ENCODE assay signal across 1 cellular context in the genomic region with DNA sequence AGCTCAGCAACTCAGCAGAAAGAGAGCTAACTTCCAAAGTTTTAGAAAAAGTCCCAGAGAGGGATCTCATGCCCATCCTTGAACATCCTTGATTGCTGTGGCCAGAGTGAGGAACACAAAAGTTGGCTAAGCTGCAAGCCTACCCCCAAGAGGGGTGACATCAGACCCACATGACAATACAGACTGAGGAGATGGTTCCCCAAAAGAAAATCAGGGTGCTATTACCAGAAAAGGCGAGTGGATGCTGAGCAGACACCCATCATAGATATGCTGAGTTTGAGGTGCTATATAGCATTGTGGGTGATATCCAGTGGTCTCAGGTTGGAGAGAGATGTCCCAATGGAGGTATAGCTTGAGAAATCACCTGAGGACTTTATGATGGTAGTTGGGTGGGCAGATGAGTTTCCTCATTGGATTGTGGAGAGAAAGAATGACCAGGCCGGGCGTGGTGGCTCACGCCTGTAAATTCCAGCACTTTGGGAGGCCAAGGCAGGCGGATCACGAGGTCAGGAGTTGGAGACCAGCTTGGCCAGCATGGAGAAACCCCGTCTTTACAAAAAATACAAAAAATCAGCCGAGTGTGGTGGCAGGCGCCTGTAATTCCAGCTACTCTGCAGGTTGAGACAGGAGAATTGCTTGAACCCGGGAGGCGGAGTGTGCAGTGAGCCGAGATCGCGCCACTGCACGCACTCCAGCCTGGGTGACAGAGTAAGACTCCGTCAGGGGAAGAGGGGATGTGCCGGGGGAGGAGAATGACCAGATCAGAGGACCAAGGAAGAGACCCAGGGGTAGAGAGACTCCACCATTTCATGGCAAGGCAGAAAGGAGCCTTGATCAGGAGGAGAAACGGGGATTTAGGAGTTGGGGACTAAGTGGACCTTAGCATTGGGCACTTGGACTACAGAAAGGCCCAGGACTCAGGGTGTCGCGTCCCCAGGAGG.
TF ChIP-seq lines count a peak whose summit lies in the region.

No MANE protein-coding gene starts in this region.

TF ChIP-seq in HepG2, 621 proteins besides CTCF, POLR2A, EP300 and RAD21 (continues in another document):
- TF ChIP-seq, protein P1, sequence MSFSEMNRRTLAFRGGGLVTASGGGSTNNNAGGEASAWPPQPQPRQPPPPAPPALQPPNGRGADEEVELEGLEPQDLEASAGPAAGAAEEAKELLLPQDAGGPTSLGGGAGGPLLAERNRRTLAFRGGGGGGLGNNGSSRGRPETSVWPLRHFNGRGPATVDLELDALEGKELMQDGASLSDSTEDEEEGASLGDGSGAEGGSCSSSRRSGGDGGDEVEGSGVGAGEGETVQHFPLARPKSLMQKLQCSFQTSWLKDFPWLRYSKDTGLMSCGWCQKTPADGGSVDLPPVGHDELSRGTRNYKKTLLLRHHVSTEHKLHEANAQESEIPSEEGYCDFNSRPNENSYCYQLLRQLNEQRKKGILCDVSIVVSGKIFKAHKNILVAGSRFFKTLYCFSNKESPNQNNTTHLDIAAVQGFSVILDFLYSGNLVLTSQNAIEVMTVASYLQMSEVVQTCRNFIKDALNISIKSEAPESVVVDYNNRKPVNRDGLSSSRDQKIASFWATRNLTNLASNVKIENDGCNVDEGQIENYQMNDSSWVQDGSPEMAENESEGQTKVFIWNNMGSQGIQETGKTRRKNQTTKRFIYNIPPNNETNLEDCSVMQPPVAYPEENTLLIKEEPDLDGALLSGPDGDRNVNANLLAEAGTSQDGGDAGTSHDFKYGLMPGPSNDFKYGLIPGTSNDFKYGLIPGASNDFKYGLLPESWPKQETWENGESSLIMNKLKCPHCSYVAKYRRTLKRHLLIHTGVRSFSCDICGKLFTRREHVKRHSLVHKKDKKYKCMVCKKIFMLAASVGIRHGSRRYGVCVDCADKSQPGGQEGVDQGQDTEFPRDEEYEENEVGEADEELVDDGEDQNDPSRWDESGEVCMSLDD (CRISPR knock-in tag; IDR thresholded peaks at IDR 0.05; ENCODE audit: borderline replicate concordance): peak; percentile 7; the same call in 1 of the 2 replicates
- TF ChIP-seq, protein P2, sequence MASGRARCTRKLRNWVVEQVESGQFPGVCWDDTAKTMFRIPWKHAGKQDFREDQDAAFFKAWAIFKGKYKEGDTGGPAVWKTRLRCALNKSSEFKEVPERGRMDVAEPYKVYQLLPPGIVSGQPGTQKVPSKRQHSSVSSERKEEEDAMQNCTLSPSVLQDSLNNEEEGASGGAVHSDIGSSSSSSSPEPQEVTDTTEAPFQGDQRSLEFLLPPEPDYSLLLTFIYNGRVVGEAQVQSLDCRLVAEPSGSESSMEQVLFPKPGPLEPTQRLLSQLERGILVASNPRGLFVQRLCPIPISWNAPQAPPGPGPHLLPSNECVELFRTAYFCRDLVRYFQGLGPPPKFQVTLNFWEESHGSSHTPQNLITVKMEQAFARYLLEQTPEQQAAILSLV (CRISPR knock-in tag; IDR thresholded peaks at IDR 0.05; ENCODE audit: borderline replicate concordance): 0 out of 2 replicates have a peak, but pooled peaks have one; percentile 17
- TF ChIP-seq ZNF260 (CRISPR knock-in tag; IDR thresholded peaks at IDR 0.05; ENCODE audit: borderline replicate concordance, low read depth) (0 out of 2 replicates have a peak, but pooled peaks have one; percentile 47), ZNF83 (CRISPR knock-in tag; IDR thresholded peaks at IDR 0.05; ENCODE audit: borderline replicate concordance) (peak; percentile 76; the same call in 1 of the 2 replicates), STAT5B (CRISPR knock-in tag; IDR thresholded peaks at IDR 0.05) (no peak), SALL2 (CRISPR knock-in tag; IDR thresholded peaks at IDR 0.05) (no peak; the same call in 1 of the 2 replicates), PRPF4 (IDR thresholded peaks at IDR 0.05; ENCODE audit: low read depth, low read length, poor library complexity, severe bottlenecking) (peak; percentile 87), ZFP36L2 (CRISPR knock-in tag; IDR thresholded peaks at IDR 0.05) (peak; percentile 56; the same call in 1 of the 2 replicates), ZC3H4 (CRISPR knock-in tag; IDR thresholded peaks at IDR 0.05; ENCODE audit: borderline replicate concordance) (peak; percentile 80; the same call in 1 of the 2 replicates), ZNF761 (CRISPR knock-in tag; conservative IDR thresholded peaks at IDR 0.05) (no peak; the same call in 1 of the 2 replicates), CHD4 (IDR thresholded peaks at IDR 0.05; ENCODE audit: borderline replicate concordance, low read length) (peak; percentile 71; the same call in 1 of the 2 replicates), HNRNPLL (IDR thresholded peaks at IDR 0.05; ENCODE audit: low read depth, low read length, poor library complexity, severe bottlenecking) (no peak), FOXJ3 (CRISPR knock-in tag; IDR thresholded peaks at IDR 0.05; ENCODE audit: borderline replicate concordance) (peak; percentile 53; the same call in 1 of the 2 replicates), ZNF557 (CRISPR knock-in tag; IDR thresholded peaks at IDR 0.05) (0 out of 2 replicates have a peak, but pooled peaks have one; percentile 35), NR2C2 (CRISPR knock-in tag; IDR thresholded peaks at IDR 0.05; ENCODE audit: borderline replicate concordance) (0 out of 2 replicates have a peak, but pooled peaks have one; percentile 10), SAP130 (CRISPR knock-in tag; IDR thresholded peaks at IDR 0.05; ENCODE audit: low read depth) (no peak), NR2F2 (IDR thresholded peaks at IDR 0.05; ENCODE audit: borderline replicate concordance, low read depth) (no peak), ZNF225 (CRISPR knock-in tag; IDR thresholded peaks at IDR 0.05) (peak; percentile 87; the same call in 1 of the 2 replicates), ZNF7 (CRISPR knock-in tag; IDR thresholded peaks at IDR 0.05) (peak; percentile 80), ZNF264 (CRISPR knock-in tag; IDR thresholded peaks at IDR 0.05) (0 out of 2 replicates have a peak, but pooled peaks have one; percentile 12), KAT2B (IDR thresholded peaks at IDR 0.05; ENCODE audit: borderline replicate concordance, low read depth, low read length) (no peak), ZNF816 (CRISPR knock-in tag; IDR thresholded peaks at IDR 0.05; ENCODE audit: borderline replicate concordance) (no peak), ZNF550 (CRISPR knock-in tag; IDR thresholded peaks at IDR 0.05; ENCODE audit: borderline replicate concordance) (0 out of 2 replicates have a peak, but pooled peaks have one; percentile 57), ZNF644 (CRISPR knock-in tag; IDR thresholded peaks at IDR 0.05; ENCODE audit: low read depth) (no peak), MIER3 (CRISPR knock-in tag; IDR thresholded peaks at IDR 0.05; ENCODE audit: borderline replicate concordance) (0 out of 2 replicates have a peak, but pooled peaks have one; percentile 10), HOXA7 (CRISPR knock-in tag; IDR thresholded peaks at IDR 0.05) (no peak), BCL6 (CRISPR knock-in tag; IDR thresholded peaks at IDR 0.05) (no peak)
- TF ChIP-seq, protein P3, sequence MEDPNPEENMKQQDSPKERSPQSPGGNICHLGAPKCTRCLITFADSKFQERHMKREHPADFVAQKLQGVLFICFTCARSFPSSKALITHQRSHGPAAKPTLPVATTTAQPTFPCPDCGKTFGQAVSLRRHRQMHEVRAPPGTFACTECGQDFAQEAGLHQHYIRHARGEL (CRISPR knock-in tag; IDR thresholded peaks at IDR 0.05): 0 out of 2 replicates have a peak, but pooled peaks have one; percentile 34
- TF ChIP-seq, protein P4, sequence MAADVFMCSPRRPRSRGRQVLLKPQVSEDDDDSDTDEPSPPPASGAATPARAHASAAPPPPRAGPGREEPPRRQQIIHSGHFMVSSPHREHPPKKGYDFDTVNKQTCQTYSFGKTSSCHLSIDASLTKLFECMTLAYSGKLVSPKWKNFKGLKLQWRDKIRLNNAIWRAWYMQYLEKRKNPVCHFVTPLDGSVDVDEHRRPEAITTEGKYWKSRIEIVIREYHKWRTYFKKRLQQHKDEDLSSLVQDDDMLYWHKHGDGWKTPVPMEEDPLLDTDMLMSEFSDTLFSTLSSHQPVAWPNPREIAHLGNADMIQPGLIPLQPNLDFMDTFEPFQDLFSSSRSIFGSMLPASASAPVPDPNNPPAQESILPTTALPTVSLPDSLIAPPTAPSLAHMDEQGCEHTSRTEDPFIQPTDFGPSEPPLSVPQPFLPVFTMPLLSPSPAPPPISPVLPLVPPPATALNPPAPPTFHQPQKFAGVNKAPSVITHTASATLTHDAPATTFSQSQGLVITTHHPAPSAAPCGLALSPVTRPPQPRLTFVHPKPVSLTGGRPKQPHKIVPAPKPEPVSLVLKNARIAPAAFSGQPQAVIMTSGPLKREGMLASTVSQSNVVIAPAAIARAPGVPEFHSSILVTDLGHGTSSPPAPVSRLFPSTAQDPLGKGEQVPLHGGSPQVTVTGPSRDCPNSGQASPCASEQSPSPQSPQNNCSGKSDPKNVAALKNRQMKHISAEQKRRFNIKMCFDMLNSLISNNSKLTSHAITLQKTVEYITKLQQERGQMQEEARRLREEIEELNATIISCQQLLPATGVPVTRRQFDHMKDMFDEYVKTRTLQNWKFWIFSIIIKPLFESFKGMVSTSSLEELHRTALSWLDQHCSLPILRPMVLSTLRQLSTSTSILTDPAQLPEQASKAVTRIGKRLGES (CRISPR knock-in tag; IDR thresholded peaks at IDR 0.05; ENCODE audit: borderline replicate concordance): 0 out of 2 replicates have a peak, but pooled peaks have one; percentile 17
- TF ChIP-seq, protein P5, sequence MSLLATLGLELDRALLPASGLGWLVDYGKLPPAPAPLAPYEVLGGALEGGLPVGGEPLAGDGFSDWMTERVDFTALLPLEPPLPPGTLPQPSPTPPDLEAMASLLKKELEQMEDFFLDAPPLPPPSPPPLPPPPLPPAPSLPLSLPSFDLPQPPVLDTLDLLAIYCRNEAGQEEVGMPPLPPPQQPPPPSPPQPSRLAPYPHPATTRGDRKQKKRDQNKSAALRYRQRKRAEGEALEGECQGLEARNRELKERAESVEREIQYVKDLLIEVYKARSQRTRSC (CRISPR knock-in tag; IDR thresholded peaks at IDR 0.05; ENCODE audit: low read depth): no peak
- TF ChIP-seq, protein P6, sequence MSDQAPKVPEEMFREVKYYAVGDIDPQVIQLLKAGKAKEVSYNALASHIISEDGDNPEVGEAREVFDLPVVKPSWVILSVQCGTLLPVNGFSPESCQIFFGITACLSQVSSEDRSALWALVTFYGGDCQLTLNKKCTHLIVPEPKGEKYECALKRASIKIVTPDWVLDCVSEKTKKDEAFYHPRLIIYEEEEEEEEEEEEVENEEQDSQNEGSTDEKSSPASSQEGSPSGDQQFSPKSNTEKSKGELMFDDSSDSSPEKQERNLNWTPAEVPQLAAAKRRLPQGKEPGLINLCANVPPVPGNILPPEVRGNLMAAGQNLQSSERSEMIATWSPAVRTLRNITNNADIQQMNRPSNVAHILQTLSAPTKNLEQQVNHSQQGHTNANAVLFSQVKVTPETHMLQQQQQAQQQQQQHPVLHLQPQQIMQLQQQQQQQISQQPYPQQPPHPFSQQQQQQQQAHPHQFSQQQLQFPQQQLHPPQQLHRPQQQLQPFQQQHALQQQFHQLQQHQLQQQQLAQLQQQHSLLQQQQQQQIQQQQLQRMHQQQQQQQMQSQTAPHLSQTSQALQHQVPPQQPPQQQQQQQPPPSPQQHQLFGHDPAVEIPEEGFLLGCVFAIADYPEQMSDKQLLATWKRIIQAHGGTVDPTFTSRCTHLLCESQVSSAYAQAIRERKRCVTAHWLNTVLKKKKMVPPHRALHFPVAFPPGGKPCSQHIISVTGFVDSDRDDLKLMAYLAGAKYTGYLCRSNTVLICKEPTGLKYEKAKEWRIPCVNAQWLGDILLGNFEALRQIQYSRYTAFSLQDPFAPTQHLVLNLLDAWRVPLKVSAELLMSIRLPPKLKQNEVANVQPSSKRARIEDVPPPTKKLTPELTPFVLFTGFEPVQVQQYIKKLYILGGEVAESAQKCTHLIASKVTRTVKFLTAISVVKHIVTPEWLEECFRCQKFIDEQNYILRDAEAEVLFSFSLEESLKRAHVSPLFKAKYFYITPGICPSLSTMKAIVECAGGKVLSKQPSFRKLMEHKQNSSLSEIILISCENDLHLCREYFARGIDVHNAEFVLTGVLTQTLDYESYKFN (CRISPR knock-in tag; conservative IDR thresholded peaks at IDR 0.05): no peak
- TF ChIP-seq, protein P7, sequence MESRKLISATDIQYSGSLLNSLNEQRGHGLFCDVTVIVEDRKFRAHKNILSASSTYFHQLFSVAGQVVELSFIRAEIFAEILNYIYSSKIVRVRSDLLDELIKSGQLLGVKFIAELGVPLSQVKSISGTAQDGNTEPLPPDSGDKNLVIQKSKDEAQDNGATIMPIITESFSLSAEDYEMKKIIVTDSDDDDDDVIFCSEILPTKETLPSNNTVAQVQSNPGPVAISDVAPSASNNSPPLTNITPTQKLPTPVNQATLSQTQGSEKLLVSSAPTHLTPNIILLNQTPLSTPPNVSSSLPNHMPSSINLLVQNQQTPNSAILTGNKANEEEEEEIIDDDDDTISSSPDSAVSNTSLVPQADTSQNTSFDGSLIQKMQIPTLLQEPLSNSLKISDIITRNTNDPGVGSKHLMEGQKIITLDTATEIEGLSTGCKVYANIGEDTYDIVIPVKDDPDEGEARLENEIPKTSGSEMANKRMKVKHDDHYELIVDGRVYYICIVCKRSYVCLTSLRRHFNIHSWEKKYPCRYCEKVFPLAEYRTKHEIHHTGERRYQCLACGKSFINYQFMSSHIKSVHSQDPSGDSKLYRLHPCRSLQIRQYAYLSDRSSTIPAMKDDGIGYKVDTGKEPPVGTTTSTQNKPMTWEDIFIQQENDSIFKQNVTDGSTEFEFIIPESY (CRISPR knock-in tag; IDR thresholded peaks at IDR 0.05): peak; percentile 72; the same call in 1 of the 2 replicates
- TF ChIP-seq, protein P8, sequence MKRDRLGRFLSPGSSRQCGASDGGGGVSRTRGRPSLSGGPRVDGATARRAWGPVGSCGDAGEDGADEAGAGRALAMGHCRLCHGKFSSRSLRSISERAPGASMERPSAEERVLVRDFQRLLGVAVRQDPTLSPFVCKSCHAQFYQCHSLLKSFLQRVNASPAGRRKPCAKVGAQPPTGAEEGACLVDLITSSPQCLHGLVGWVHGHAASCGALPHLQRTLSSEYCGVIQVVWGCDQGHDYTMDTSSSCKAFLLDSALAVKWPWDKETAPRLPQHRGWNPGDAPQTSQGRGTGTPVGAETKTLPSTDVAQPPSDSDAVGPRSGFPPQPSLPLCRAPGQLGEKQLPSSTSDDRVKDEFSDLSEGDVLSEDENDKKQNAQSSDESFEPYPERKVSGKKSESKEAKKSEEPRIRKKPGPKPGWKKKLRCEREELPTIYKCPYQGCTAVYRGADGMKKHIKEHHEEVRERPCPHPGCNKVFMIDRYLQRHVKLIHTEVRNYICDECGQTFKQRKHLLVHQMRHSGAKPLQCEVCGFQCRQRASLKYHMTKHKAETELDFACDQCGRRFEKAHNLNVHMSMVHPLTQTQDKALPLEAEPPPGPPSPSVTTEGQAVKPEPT (CRISPR knock-in tag; IDR thresholded peaks at IDR 0.05; ENCODE audit: low read depth): peak; percentile 8; the same call in 1 of the 2 replicates
- TF ChIP-seq, protein P9, sequence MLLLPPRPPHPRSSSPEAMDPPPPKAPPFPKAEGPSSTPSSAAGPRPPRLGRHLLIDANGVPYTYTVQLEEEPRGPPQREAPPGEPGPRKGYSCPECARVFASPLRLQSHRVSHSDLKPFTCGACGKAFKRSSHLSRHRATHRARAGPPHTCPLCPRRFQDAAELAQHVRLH (CRISPR knock-in tag; IDR thresholded peaks at IDR 0.05; ENCODE audit: borderline replicate concordance, low read depth): 0 out of 2 replicates have a peak, but pooled peaks have one; percentile 0
- TF ChIP-seq, protein P10, sequence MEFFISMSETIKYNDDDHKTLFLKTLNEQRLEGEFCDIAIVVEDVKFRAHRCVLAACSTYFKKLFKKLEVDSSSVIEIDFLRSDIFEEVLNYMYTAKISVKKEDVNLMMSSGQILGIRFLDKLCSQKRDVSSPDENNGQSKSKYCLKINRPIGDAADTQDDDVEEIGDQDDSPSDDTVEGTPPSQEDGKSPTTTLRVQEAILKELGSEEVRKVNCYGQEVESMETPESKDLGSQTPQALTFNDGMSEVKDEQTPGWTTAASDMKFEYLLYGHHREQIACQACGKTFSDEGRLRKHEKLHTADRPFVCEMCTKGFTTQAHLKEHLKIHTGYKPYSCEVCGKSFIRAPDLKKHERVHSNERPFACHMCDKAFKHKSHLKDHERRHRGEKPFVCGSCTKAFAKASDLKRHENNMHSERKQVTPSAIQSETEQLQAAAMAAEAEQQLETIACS (CRISPR knock-in tag; IDR thresholded peaks at IDR 0.05): no peak
